Comparison of ENCODE assay signal across 1 cellular context in genomic region chr10:68900427-68901105, GRCh38.
A peak's percentile ranks its signal among the peaks of the same experiment; 100 is the strongest.
TF ChIP-seq lines count a peak whose summit lies in the region.

No MANE protein-coding gene starts in this region.

TF ChIP-seq in HepG2, 621 proteins besides CTCF, POLR2A, EP300 and RAD21 (continued from another document):
- TF ChIP-seq ZNF276 (CRISPR knock-in tag; IDR thresholded peaks at IDR 0.05; ENCODE audit: low read depth) (peak; percentile 39; the same call in 1 of the 2 replicates), PBX2 (CRISPR knock-in tag; IDR thresholded peaks at IDR 0.05) (no peak), ZBTB4 (CRISPR knock-in tag; IDR thresholded peaks at IDR 0.05; ENCODE audit: borderline replicate concordance) (0 out of 2 replicates have a peak, but pooled peaks have one; percentile 29), LBX2 (CRISPR knock-in tag; IDR thresholded peaks at IDR 0.05; ENCODE audit: borderline replicate concordance) (peak; percentile 87; the same call in 1 of the 2 replicates), TEF (CRISPR knock-in tag; IDR thresholded peaks at IDR 0.05) (no peak), ASH2L (IDR thresholded peaks at IDR 0.05; ENCODE audit: insufficient read length, low read depth, low read length) (peak; percentile 90), CCDC6 (CRISPR knock-in tag; IDR thresholded peaks at IDR 0.05) (peak; percentile 87; the same call in 1 of the 2 replicates), MED8 (CRISPR knock-in tag; IDR thresholded peaks at IDR 0.05; ENCODE audit: insufficient replicate concordance) (peak; percentile 59), SAFB2 (CRISPR knock-in tag; IDR thresholded peaks at IDR 0.05; ENCODE audit: borderline replicate concordance, low read depth) (no peak; the same call in 1 of the 2 replicates), HNRNPUL1 (IDR thresholded peaks at IDR 0.05; ENCODE audit: low read depth, low read length) (no peak), KMT2A (CRISPR knock-in tag; IDR thresholded peaks at IDR 0.05) (no peak; the same call in 1 of the 2 replicates), ZZZ3 (CRISPR knock-in tag; IDR thresholded peaks at IDR 0.05; ENCODE audit: borderline replicate concordance) (peak; percentile 21; the same call in 1 of the 2 replicates)
TF ChIP-seq in HepG2: peak in this region for 332.
